9 cellular contexts compared by ENCODE assay signal in genomic region chr14:94001501-94002396, GRCh38. TPM values are rescaled to one million over a fixed set of nuclear protein-coding genes. Genes with fewer than 3 reads are reported as not detected.
DNase-seq lines count a peak whose midpoint lies in the region; ATAC-seq and TF ChIP-seq lines count a peak whose summit lies in the region.
"Had no signal": no experiment of that assay in that cellular context is flagged by ENCODE, and none has a peak within 500 bp of the region (broad histone marks: within the 10 kb centered on the region; RNA-seq: fewer than 3 reads in every experiment).

No MANE protein-coding gene starts in this region.

- H3K36me3 ChIP-seq in OCI-LY7 (ENCODE audit: insufficient read depth, low read length) (no peaks in the 10 kb centered on the region), neural progenitor cell (no peaks in the 10 kb centered on the region)

- peak overlapping the region; percentile 30; the same call in 1 of the 2 replicates for H3K4me2 ChIP-seq in OCI-LY7 (ENCODE audit: low read length)
- H3K4me2 ChIP-seq in neural progenitor cell = no peak overlapping the region

- H3K9me3 Mint-ChIP-seq in activated T-cell treated with anti-CD3 and anti-CD28 coated beads, Interleukin-2, amount 50 U/mL, for 24 hours = no peaks in the 10 kb centered on the region
- no peaks in the 10 kb centered on the region for H3K9me3 Mint-ChIP-seq in neural progenitor cell

- no peaks in the 10 kb centered on the region for H3K9me3 ChIP-seq in OCI-LY7 (ENCODE audit: low read length)
- H3K9me3 ChIP-seq in neural progenitor cell (ENCODE audit: low read depth) = no peaks in the 10 kb centered on the region

- H3K9ac ChIP-seq in neural progenitor cell = no peak overlapping the region

- peak; percentile 31 for ATAC-seq in GM18520 (IDR thresholded peaks at IDR 0.05; ENCODE audit: unreplicated experiment)

- H4K20me1 ChIP-seq in OCI-LY7 (ENCODE audit: insufficient read depth, low read length) = no peaks in the 10 kb centered on the region
- no peaks in the 10 kb centered on the region for H4K20me1 ChIP-seq in neural progenitor cell (ENCODE audit: low read depth)

- POLR2A ChIA-PET in OCI-LY7 (lab: Charles Lee) = interaction anchor here (0.5 to 0.9 kb wide), 4 partner anchors 11 to 62 kb away, joined by 3 to 5 read pairs (median 4); no protein-coding TSS in a partner anchor

- H3K4me1 ChIP-seq in OCI-LY7 (ENCODE audit: insufficient read depth, low read length, poor library complexity, severe bottlenecking) (peaks cover 9% of the 10 kb centered on the region), neural progenitor cell (no peaks in the 10 kb centered on the region)

- TF ChIP-seq CTCF in OCI-LY7 (conservative IDR thresholded peaks at IDR 0.05; ENCODE audit: low read length) (peak; percentile 97), fibroblast of mammary gland (conservative IDR thresholded peaks at IDR 0.05; ENCODE audit: control insufficient read depth, insufficient read depth, low read depth, low read length) (peak; percentile 96), neural progenitor cell (IDR thresholded peaks at IDR 0.05) (peak; percentile 96)

- no peaks in the 10 kb centered on the region for H3F3A ChIP-seq in neural progenitor cell (ENCODE audit: low read depth)

- BruUV-seq in OCI-LY7 (replicated peaks; lab: Mats Ljungman, UMichigan) = no TSS peak

- H3K27ac ChIP-seq in OCI-LY7 (ENCODE audit: low read depth, low read length, poor library complexity, severe bottlenecking) (no peak overlapping the region), neural progenitor cell (no peak overlapping the region), substantia nigra (ENCODE audit: low read depth, low read length, poor library complexity, severe bottlenecking) (no peak overlapping the region)

- CTCF ChIA-PET in OCI-LY7 (lab: Charles Lee; ENCODE audit: unreplicated experiment) = interaction anchor here (3.2 kb wide), 1 partner anchor 62 kb away, joined by 23 read pairs; no protein-coding TSS in a partner anchor

- peaks cover 33% of the 10 kb centered on the region for H3K4me1 Mint-ChIP-seq in activated T-cell treated with anti-CD3 and anti-CD28 coated beads, Interleukin-2, amount 50 U/mL, for 24 hours (ENCODE audit: low read depth)
- H3K4me1 Mint-ChIP-seq in neural progenitor cell = peaks cover 13% of the 10 kb centered on the region

- no peaks in the 10 kb centered on the region for H3K9me2 ChIP-seq in OCI-LY7 (ENCODE audit: insufficient read depth, low read length)

- DNase-seq in AG08396 (ENCODE audit: low spot score) = peak; percentile 84
- peak; percentile 59 for DNase-seq in HT1080 (ENCODE audit: low read depth)
- DNase-seq in OCI-LY7 (ENCODE audit: low spot score) = peak; percentile 76
- DNase-seq in activated T-cell treated with anti-CD3 and anti-CD28 coated beads, Interleukin-2, amount 50 U/mL, for 24 hours = peak; percentile 79
- DNase-seq in fibroblast of mammary gland (ENCODE audit: low read depth) = peak; percentile 63
- DNase-seq in neural progenitor cell (ENCODE audit: low spot score) = peak; percentile 84
- DNase-seq in substantia nigra (lab: John Stamatoyannopoulos, UW) = peak in 42 of 49 donors; percentile 6 to 68 (median 37)

- intact Hi-C loops in OCI-LY7 (cut with micrococcal nuclease; ENCODE audit: unreplicated experiment) = loop anchor here (1.0 kb wide), 2 partner anchors 31 to 62 kb away; no protein-coding TSS in a partner anchor

- H3K79me2 ChIP-seq in OCI-LY7 (ENCODE audit: insufficient read depth, low read depth, low read length) = no peaks in the 10 kb centered on the region
- H3K79me2 ChIP-seq in neural progenitor cell (ENCODE audit: low read depth) = no peaks in the 10 kb centered on the region

- H3K36me3 Mint-ChIP-seq in activated T-cell treated with anti-CD3 and anti-CD28 coated beads, Interleukin-2, amount 50 U/mL, for 24 hours (ENCODE audit: low read depth) = no peaks in the 10 kb centered on the region
- peaks cover 2% of the 10 kb centered on the region for H3K36me3 Mint-ChIP-seq in neural progenitor cell

- H3K27ac Mint-ChIP-seq in activated T-cell treated with anti-CD3 and anti-CD28 coated beads, Interleukin-2, amount 50 U/mL, for 24 hours = peak overlapping the region; percentile 56
- H3K27ac Mint-ChIP-seq in neural progenitor cell = no peak overlapping the region

- H3K4me3 ChIP-seq in OCI-LY7 (ENCODE audit: low read depth, low read length, poor library complexity, severe bottlenecking) (no peak overlapping the region), fibroblast of mammary gland (ENCODE audit: control insufficient read depth, low read depth, low read length) (no peak overlapping the region), neural progenitor cell (no peak overlapping the region)

- H2AFZ ChIP-seq in OCI-LY7 (ENCODE audit: low read length) (no peak overlapping the region), neural progenitor cell (replicated peaks) (no peak overlapping the region)

- H3K27me3 Mint-ChIP-seq in activated T-cell treated with anti-CD3 and anti-CD28 coated beads, Interleukin-2, amount 50 U/mL, for 24 hours = no peaks in the 10 kb centered on the region
- H3K27me3 Mint-ChIP-seq in neural progenitor cell (ENCODE audit: insufficient read depth, low read depth) = peaks cover 10% of the 10 kb centered on the region

- no peak overlapping the region for H3K4me3 Mint-ChIP-seq in activated T-cell treated with anti-CD3 and anti-CD28 coated beads, Interleukin-2, amount 50 U/mL, for 24 hours
- peak overlapping the region; percentile 27 for H3K4me3 Mint-ChIP-seq in neural progenitor cell

- H3K27me3 ChIP-seq in neural progenitor cell = peaks cover 9% of the 10 kb centered on the region

RNA-seq across cellular contexts. Expression of gene CCDC197, which starts 4.6 kb away (rescaled TPM):
- not detected in 2 replicates for total RNA-seq in HT1080 (2014; rRNA removed; shearing (Covaris generic))
- polyA plus RNA-seq in HT1080 (2015; cell fraction: cytosol; rRNA removed) = not detected in 2 replicates
- polyA plus RNA-seq in HT1080 (2015; cell fraction: nucleus; rRNA removed) = not detected in 2 replicates
- total RNA-seq in OCI-LY7 (2014; rRNA removed; shearing (Covaris generic)) = not detected in 2 replicates
- total RNA-seq in OCI-LY7 (2022) (not detected in 2 replicates), neural progenitor cell (ENCODE audit: low replicate concordance) (not detected in 2 replicates)
- total RNA-seq: urinary bladder had no signal
- polyA plus RNA-seq: urinary bladder had no signal

RNA-seq across cellular contexts. Expression of gene OTUB2, which starts 24.4 kb away (rescaled TPM):
- 2.8 TPM in 2 replicates for total RNA-seq in HT1080 (2014; rRNA removed; shearing (Covaris generic))
- 3.5 and 5.6 TPM in 2 replicates for polyA plus RNA-seq in HT1080 (2015; cell fraction: cytosol; rRNA removed)
- polyA plus RNA-seq in HT1080 (2015; cell fraction: nucleus; rRNA removed) = 3.9 and 4.1 TPM in 2 replicates
- total RNA-seq in OCI-LY7 (2014; rRNA removed; shearing (Covaris generic)) = 0.28 and 0.44 TPM in 2 replicates
- total RNA-seq in OCI-LY7 (2022) (0.48 and 0.84 TPM in 2 replicates), neural progenitor cell (ENCODE audit: low replicate concordance) (6.8 and 9.6 TPM in 2 replicates)

RNA-seq across cellular contexts. Expression of gene ASB2, which starts 25.4 kb away (rescaled TPM):
- total RNA-seq in HT1080 (2014; rRNA removed; shearing (Covaris generic)) = not detected in 2 replicates
- polyA plus RNA-seq in HT1080 (2015; cell fraction: cytosol; rRNA removed) = 0.11 TPM in 1 of 2 replicates, not detected in the other
- 0.10 TPM in 1 of 2 replicates, not detected in the other for polyA plus RNA-seq in HT1080 (2015; cell fraction: nucleus; rRNA removed)
- total RNA-seq in OCI-LY7 (2014; rRNA removed; shearing (Covaris generic)) = 15.0 and 21.7 TPM in 2 replicates
- total RNA-seq in OCI-LY7 (2022) (16.1 and 23.6 TPM in 2 replicates), neural progenitor cell (ENCODE audit: low replicate concordance) (0.62 TPM in 1 of 2 replicates, not detected in the other)
